In genomic region chr6:26103141-26103769, GRCh38 we compare ENCODE assay signal across 3 cellular contexts.
TF ChIP-seq lines count a peak whose summit lies in the region.

No MANE protein-coding gene starts in this region.

TF ChIP-seq in HCT116, 20 proteins besides CTCF, POLR2A, EP300 and RAD21:
- TF ChIP-seq YY1 (IDR thresholded peaks at IDR 0.05; ENCODE audit: extremely low read depth, insufficient replicate concordance, low read depth, low read length): no peak
- peak; percentile 53; the same call in 1 of the 2 replicates for TF ChIP-seq FOSL1 (IDR thresholded peaks at IDR 0.05; ENCODE audit: low read depth)

TF ChIP-seq in H1, 55 proteins besides CTCF, POLR2A, EP300 and RAD21:
- TF ChIP-seq, protein P1, sequence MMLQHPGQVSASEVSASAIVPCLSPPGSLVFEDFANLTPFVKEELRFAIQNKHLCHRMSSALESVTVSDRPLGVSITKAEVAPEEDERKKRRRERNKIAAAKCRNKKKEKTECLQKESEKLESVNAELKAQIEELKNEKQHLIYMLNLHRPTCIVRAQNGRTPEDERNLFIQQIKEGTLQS (IDR thresholded peaks at IDR 0.05; ENCODE audit: insufficient read depth, low read depth, low read length): no peak
- no peak for TF ChIP-seq JUN (IDR thresholded peaks at IDR 0.05; ENCODE audit: low read depth, low read length)
- no peak for TF ChIP-seq SP4 (IDR thresholded peaks at IDR 0.05; ENCODE audit: low read length)
- TF ChIP-seq JUND (IDR thresholded peaks at IDR 0.05; ENCODE audit: low read length): no peak
- TF ChIP-seq, protein P2, sequence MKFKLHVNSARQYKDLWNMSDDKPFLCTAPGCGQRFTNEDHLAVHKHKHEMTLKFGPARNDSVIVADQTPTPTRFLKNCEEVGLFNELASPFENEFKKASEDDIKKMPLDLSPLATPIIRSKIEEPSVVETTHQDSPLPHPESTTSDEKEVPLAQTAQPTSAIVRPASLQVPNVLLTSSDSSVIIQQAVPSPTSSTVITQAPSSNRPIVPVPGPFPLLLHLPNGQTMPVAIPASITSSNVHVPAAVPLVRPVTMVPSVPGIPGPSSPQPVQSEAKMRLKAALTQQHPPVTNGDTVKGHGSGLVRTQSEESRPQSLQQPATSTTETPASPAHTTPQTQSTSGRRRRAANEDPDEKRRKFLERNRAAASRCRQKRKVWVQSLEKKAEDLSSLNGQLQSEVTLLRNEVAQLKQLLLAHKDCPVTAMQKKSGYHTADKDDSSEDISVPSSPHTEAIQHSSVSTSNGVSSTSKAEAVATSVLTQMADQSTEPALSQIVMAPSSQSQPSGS (IDR thresholded peaks at IDR 0.05; ENCODE audit: low read length): no peak
- no peak for TF ChIP-seq CHD2 (IDR thresholded peaks at IDR 0.05; ENCODE audit: low read length)
- no peak for TF ChIP-seq POLR2AphosphoS5 (IDR thresholded peaks at IDR 0.05; ENCODE audit: low read depth, low read length)
- TF ChIP-seq BRCA1 (IDR thresholded peaks at IDR 0.05; ENCODE audit: low read depth, low read length): no peak
- TF ChIP-seq RBBP5 (IDR thresholded peaks at IDR 0.05; ENCODE audit: borderline replicate concordance, low read depth, low read length): no peak
- TF ChIP-seq TAF1 (IDR thresholded peaks at IDR 0.05; ENCODE audit: low read depth, low read length): no peak
- no peak for TF ChIP-seq SIRT6 (IDR thresholded peaks at IDR 0.05; ENCODE audit: low read length)
- TF ChIP-seq, protein P3, sequence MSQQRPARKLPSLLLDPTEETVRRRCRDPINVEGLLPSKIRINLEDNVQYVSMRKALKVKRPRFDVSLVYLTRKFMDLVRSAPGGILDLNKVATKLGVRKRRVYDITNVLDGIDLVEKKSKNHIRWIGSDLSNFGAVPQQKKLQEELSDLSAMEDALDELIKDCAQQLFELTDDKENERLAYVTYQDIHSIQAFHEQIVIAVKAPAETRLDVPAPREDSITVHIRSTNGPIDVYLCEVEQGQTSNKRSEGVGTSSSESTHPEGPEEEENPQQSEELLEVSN (IDR thresholded peaks at IDR 0.05): no peak
- no peak for TF ChIP-seq MAFK (IDR thresholded peaks at IDR 0.05; ENCODE audit: low read depth, low read length)

TF ChIP-seq in neural cell, 6 proteins besides CTCF, POLR2A, EP300 and RAD21:
- TF ChIP-seq POLR2AphosphoS5 (IDR thresholded peaks at IDR 0.05) (no peak), TAF1 (IDR thresholded peaks at IDR 0.05; ENCODE audit: low read depth) (no peak), EZH2 (IDR thresholded peaks at IDR 0.05; ENCODE audit: borderline replicate concordance, insufficient read depth, low read length, poor library complexity, severe bottlenecking) (no peak), REST (IDR thresholded peaks at IDR 0.05; ENCODE audit: borderline replicate concordance) (no peak), MXI1 (conservative IDR thresholded peaks at IDR 0.05; ENCODE audit: poor library complexity, severe bottlenecking) (no peak), SMC3 (conservative IDR thresholded peaks at IDR 0.05; ENCODE audit: poor library complexity) (no peak)
